20 cellular contexts compared by ENCODE assay signal in genomic region chr20:24207803-24208300, GRCh38.
"Had no signal": no experiment of that assay in that cellular context is flagged by ENCODE, and none has a peak within 500 bp of the region (broad histone marks: within the 10 kb centered on the region; RNA-seq: fewer than 3 reads in every experiment).

No MANE protein-coding gene starts in this region.

- H3K27ac ChIP-seq: dorsolateral prefrontal cortex, epithelial cell of prostate, esophagus muscularis mucosa, gastrocnemius medialis, heart right ventricle, ovary, right atrium auricular region, uterus had no signal

- H3K4me3 ChIP-seq: dorsolateral prefrontal cortex, esophagus muscularis mucosa, gastrocnemius medialis, heart right ventricle, lung, mucosa of descending colon, ovary, right atrium auricular region, uterus had no signal

- H3K36me3 ChIP-seq: esophagus muscularis mucosa, gastrocnemius medialis, heart right ventricle, ovary, right atrium auricular region, uterus had no signal

- H3K27me3 ChIP-seq: gastrocnemius medialis, ovary, right atrium auricular region, uterus had no signal

- FAIRE-seq: endometrium, small intestine had no signal

- ATAC-seq: gastrocnemius medialis; heart right ventricle; left colon; left ventricle myocardium superior; mucosa of descending colon; naive thymus-derived CD8-positive, alpha-beta T cell had no signal

- DNase-seq: cortex of kidney; dorsolateral prefrontal cortex; effector CD8-positive, alpha-beta T cell; gastrocnemius medialis; heart right ventricle; left colon; left ventricle myocardium superior; mucosa of descending colon; naive thymus-derived CD8-positive, alpha-beta T cell; nucleus accumbens; ovary; small intestine; stimulated activated CD4-positive, alpha-beta T cell treated with anti-CD3 and anti-CD28 coated beads, Interleukin-12 subunit alpha, Interleukin-12 subunit beta, amount 100 ng/mL, for 4 hours; stimulated activated naive CD4-positive, alpha-beta T cell treated with Interleukin-2 at 50 U/mL for 16 hours; uterus had no signal

- H3K4me1 ChIP-seq: esophagus muscularis mucosa, gastrocnemius medialis, heart right ventricle, right atrium auricular region, uterus had no signal
